In genomic region chr2:20444113-20444992, GRCh38 we compare ENCODE assay signal across 10 cellular contexts. TPM values are rescaled to one million over a fixed set of nuclear protein-coding genes. Genes with fewer than 3 reads are reported as not detected.
DNase-seq lines count a peak whose midpoint lies in the region; ATAC-seq, FAIRE-seq and TF ChIP-seq lines count a peak whose summit lies in the region.
"Had no signal": no experiment of that assay in that cellular context is flagged by ENCODE, and none has a peak within 500 bp of the region (broad histone marks: within the 10 kb centered on the region; RNA-seq: fewer than 3 reads in every experiment).

No MANE protein-coding gene starts in this region.

- peaks cover 17% of the 10 kb centered on the region for H3K36me3 Mint-ChIP-seq in effector memory CD8-positive, alpha-beta T cell (ENCODE audit: insufficient read depth)

- intact Hi-C loops in pancreas (cut with DNase I): loop anchor here in 1 of 3 donors (5.0 kb wide), 1 partner anchor 198 kb away; no protein-coding TSS in a partner anchor

- H3K4me3 ChIP-seq in ACC112 (ENCODE audit: low read depth, low read length) (peak overlapping the region; percentile 3; the same call in 1 of the 2 replicates), SK-N-MC (no peak overlapping the region), fibroblast of the aortic adventitia (ENCODE audit: low read depth, low read length) (no peak overlapping the region), pancreas (no peak overlapping the region)
- H3K4me3 ChIP-seq: BLaER1 had no signal

- H3K36me3 ChIP-seq in ACC112 (ENCODE audit: insufficient read depth, low read length) (peaks cover 12% of the 10 kb centered on the region), SK-N-MC (ENCODE audit: insufficient read depth, low read length) (peaks cover 12% of the 10 kb centered on the region), pancreas (no peaks in the 10 kb centered on the region)
- H3K36me3 ChIP-seq: BLaER1 had no signal

- no peak for FAIRE-seq in pancreas (lab: Jason Lieb, UNC)

- no peaks in the 10 kb centered on the region for H3K9me3 Mint-ChIP-seq in effector memory CD8-positive, alpha-beta T cell

- no peak overlapping the region for H3K27ac Mint-ChIP-seq in effector memory CD8-positive, alpha-beta T cell

- no peak overlapping the region for H3K9ac ChIP-seq in SK-N-MC (ENCODE audit: insufficient read length)
- H3K9ac ChIP-seq: BLaER1 had no signal

- H3K4me1 ChIP-seq in ACC112 (ENCODE audit: control insufficient read depth, insufficient read depth, low read length, unreplicated experiment): peaks cover 24% of the 10 kb centered on the region
- H3K4me1 ChIP-seq in pancreas: peaks cover 0 to 24% (median 24%) of the 10 kb centered on the region in 3 donors

- H3K27me3 ChIP-seq in ACC112 (ENCODE audit: insufficient read depth, low read length) (no peaks in the 10 kb centered on the region), pancreas (no peaks in the 10 kb centered on the region)

- no peak overlapping the region for H3K4me3 Mint-ChIP-seq in effector memory CD8-positive, alpha-beta T cell

- H3K9me3 ChIP-seq in SK-N-MC (ENCODE audit: low read depth, low read length) (no peaks in the 10 kb centered on the region), pancreas (no peaks in the 10 kb centered on the region)
- H3K9me3 ChIP-seq: BLaER1 had no signal

- TF ChIP-seq CTCF in fibroblast of the aortic adventitia (IDR thresholded peaks at IDR 0.05; ENCODE audit: insufficient read depth, low read length): no peak
- TF ChIP-seq CTCF in pancreas (IDR thresholded peaks at IDR 0.05): no peak

- peaks cover 0 to 28% of the 10 kb centered on the region in 2 donors for H3K27me3 Mint-ChIP-seq in effector memory CD8-positive, alpha-beta T cell

- no peak for DNase-seq in SK-N-MC (ENCODE audit: low read depth, low spot score)
- peak; percentile 89 for DNase-seq in fibroblast of the aortic adventitia (ENCODE audit: low read depth)
- DNase-seq in pancreas: peak in 1 of 6 donors; percentile 10
- DNase-seq in SHP77 (lab: John Stamatoyannopoulos, UW): no peak
- no peak for DNase-seq in effector memory CD8-positive, alpha-beta T cell
- DNase-seq in T-helper 2 cell: no peak
- DNase-seq in stimulated activated naive CD4-positive, alpha-beta T cell (lab: John Stamatoyannopoulos, UW): no peak
- DNase-seq: activated CD4-positive, alpha-beta T cell treated with anti-CD3 and anti-CD28 coated beads for 4 hours had no signal

- peak in 1 of 4 donors; percentile 5 for ATAC-seq in pancreas
- ATAC-seq in effector memory CD8-positive, alpha-beta T cell (replicated peaks): no peak

- H3K27ac ChIP-seq in ACC112 (ENCODE audit: low read depth, low read length) (peak overlapping the region; percentile 69), SK-N-MC (peak overlapping the region; percentile 44; the same call in 1 of the 2 replicates), pancreas (peak overlapping the region; percentile 65 to 84 (median 77))
- H3K27ac ChIP-seq: BLaER1 had no signal

- H2AFZ ChIP-seq in ACC112 (ENCODE audit: low read length, unreplicated experiment): peak overlapping the region; percentile 16

- 10 to 13% methylated on average over 12 of the region's 12 CpGs for WGBS in pancreas, 2 donors

- H3K79me2 ChIP-seq in ACC112 (ENCODE audit: control insufficient read depth, insufficient read depth, low read length, unreplicated experiment): peaks cover 27% of the 10 kb centered on the region

- peaks cover 4 to 6% of the 10 kb centered on the region in 2 donors for H3K4me1 Mint-ChIP-seq in effector memory CD8-positive, alpha-beta T cell (ENCODE audit: low read depth in 2 of 2)

RNA-seq across cellular contexts. Expression of gene RHOB, which starts 2.5 kb away (rescaled TPM):
- total RNA-seq in fibroblast of the aortic adventitia (ENCODE audit: low replicate concordance) (40.5 and 82.0 TPM in 2 replicates), pancreas (10 to 100 TPM; 27.5 to 70.0 (median 52.4) TPM)
- 10 to 100 TPM; 56.3 to 98.5 TPM for polyA plus RNA-seq in pancreas
